ENCODE assay signal across 7 cellular contexts in the genomic region with DNA sequence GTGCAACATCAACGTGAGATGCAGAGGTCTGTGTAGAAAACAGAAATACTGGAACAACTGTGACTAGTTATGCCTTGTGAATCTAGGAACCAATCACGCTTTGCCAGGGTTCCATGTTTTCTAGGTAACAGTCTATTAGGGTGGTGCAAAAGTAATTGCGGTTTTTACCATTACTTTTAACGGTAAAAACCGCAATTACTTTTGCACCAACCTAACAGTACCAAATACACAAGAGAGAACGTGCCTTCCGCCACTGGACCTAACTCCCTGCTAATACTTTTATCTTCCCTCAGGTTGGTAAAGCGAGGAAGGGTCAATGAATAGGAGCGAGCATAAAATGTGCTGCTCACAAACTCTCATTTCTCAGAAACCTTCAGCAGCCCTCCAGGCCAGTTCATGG.
"Had no signal": no experiment of that assay in that cellular context is flagged by ENCODE, and none has a peak within 500 bp of the region (broad histone marks: within the 10 kb centered on the region; RNA-seq: fewer than 3 reads in every experiment).

No MANE protein-coding gene starts in this region.

- DNase-seq: IMR-90, KBM-7, KG1 had no signal

- H3K4me2 ChIP-seq: KMS-11 had no signal

- H3K9ac ChIP-seq: KMS-11 had no signal

- H3K27ac ChIP-seq: HL-60, KMS-11 had no signal

- FAIRE-seq: HepG2, HTR-8/SVneo had no signal
